1 cellular context compared by ENCODE assay signal in genomic region chr18:58407649-58408407, GRCh38.
TF ChIP-seq lines count a peak whose summit lies in the region.

No MANE protein-coding gene starts in this region.

TF ChIP-seq in HepG2, 621 proteins besides CTCF, POLR2A, EP300 and RAD21 (continued from another document and continues in another):
- TF ChIP-seq, protein P1, sequence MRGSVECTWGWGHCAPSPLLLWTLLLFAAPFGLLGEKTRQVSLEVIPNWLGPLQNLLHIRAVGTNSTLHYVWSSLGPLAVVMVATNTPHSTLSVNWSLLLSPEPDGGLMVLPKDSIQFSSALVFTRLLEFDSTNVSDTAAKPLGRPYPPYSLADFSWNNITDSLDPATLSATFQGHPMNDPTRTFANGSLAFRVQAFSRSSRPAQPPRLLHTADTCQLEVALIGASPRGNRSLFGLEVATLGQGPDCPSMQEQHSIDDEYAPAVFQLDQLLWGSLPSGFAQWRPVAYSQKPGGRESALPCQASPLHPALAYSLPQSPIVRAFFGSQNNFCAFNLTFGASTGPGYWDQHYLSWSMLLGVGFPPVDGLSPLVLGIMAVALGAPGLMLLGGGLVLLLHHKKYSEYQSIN (CRISPR knock-in tag; IDR thresholded peaks at IDR 0.05; ENCODE audit: borderline replicate concordance): 0 out of 2 replicates have a peak, but pooled peaks have one; percentile 37
- TF ChIP-seq, protein P2, sequence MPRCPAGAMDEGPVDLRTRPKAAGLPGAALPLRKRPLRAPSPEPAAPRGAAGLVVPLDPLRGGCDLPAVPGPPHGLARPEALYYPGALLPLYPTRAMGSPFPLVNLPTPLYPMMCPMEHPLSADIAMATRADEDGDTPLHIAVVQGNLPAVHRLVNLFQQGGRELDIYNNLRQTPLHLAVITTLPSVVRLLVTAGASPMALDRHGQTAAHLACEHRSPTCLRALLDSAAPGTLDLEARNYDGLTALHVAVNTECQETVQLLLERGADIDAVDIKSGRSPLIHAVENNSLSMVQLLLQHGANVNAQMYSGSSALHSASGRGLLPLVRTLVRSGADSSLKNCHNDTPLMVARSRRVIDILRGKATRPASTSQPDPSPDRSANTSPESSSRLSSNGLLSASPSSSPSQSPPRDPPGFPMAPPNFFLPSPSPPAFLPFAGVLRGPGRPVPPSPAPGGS (CRISPR knock-in tag; IDR thresholded peaks at IDR 0.05): no peak; the same call in 1 of the 2 replicates
- TF ChIP-seq ARID3A (IDR thresholded peaks at IDR 0.05; ENCODE audit: low read depth, low read length) (peak; percentile 97), TBX3 (IDR thresholded peaks at IDR 0.05; ENCODE audit: borderline replicate concordance) (peak; percentile 95), ZMAT3 (CRISPR knock-in tag; conservative IDR thresholded peaks at IDR 0.05) (peak; percentile 70), JUNB (CRISPR knock-in tag; IDR thresholded peaks at IDR 0.05; ENCODE audit: borderline replicate concordance) (peak; percentile 68; the same call in 1 of the 2 replicates), ZNF788 (CRISPR knock-in tag; IDR thresholded peaks at IDR 0.05; ENCODE audit: borderline replicate concordance) (peak; percentile 65), PHF20 (CRISPR knock-in tag; IDR thresholded peaks at IDR 0.05) (no peak), NR2F1 (CRISPR knock-in tag; IDR thresholded peaks at IDR 0.05) (peak; percentile 89 to 97), ZFP1 (CRISPR knock-in tag; IDR thresholded peaks at IDR 0.05) (0 out of 2 replicates have a peak, but pooled peaks have one; percentile 53), MTA1 (CRISPR knock-in tag; IDR thresholded peaks at IDR 0.05; ENCODE audit: borderline replicate concordance) (peak; percentile 82; the same call in 1 of the 2 replicates), MAFK (conservative IDR thresholded peaks at IDR 0.05 in 1 of 2, IDR thresholded peaks at IDR 0.05 in 1 of 2; ENCODE audit: low read length in 2 of 2) (peak in 1 of 2 experiments; percentile 17; a peak in 1 of 4 replicates), ZMAT5 (CRISPR knock-in tag; IDR thresholded peaks at IDR 0.05; ENCODE audit: borderline replicate concordance, low read depth) (0 out of 2 replicates have a peak, but pooled peaks have one; percentile 23), ARNTL (CRISPR knock-in tag; IDR thresholded peaks at IDR 0.05) (peak; percentile 97), SPEN (CRISPR knock-in tag; IDR thresholded peaks at IDR 0.05; ENCODE audit: low read depth) (peak; percentile 55; the same call in 1 of the 2 replicates), SP4 (CRISPR knock-in tag; IDR thresholded peaks at IDR 0.05) (no peak), YEATS2 (CRISPR knock-in tag; IDR thresholded peaks at IDR 0.05; ENCODE audit: borderline replicate concordance) (no peak), NFKB2 (CRISPR knock-in tag; IDR thresholded peaks at IDR 0.05; ENCODE audit: borderline replicate concordance) (0 out of 2 replicates have a peak, but pooled peaks have one; percentile 40), RFXAP (CRISPR knock-in tag; IDR thresholded peaks at IDR 0.05; ENCODE audit: borderline replicate concordance) (peak; percentile 74; the same call in 1 of the 2 replicates), DMAP1 (CRISPR knock-in tag; IDR thresholded peaks at IDR 0.05) (peak; percentile 53), TFAP4 (IDR thresholded peaks at IDR 0.05; ENCODE audit: borderline replicate concordance, low read depth) (peak; percentile 82; the same call in 1 of the 2 replicates), MZF1 (CRISPR knock-in tag; IDR thresholded peaks at IDR 0.05; ENCODE audit: borderline replicate concordance) (0 out of 2 replicates have a peak, but pooled peaks have one; percentile 52), RCOR2 (CRISPR knock-in tag; IDR thresholded peaks at IDR 0.05) (peak; percentile 73; the same call in 1 of the 2 replicates), FOXJ3 (CRISPR knock-in tag; IDR thresholded peaks at IDR 0.05; ENCODE audit: borderline replicate concordance) (peak; percentile 96), ZNF839 (CRISPR knock-in tag; IDR thresholded peaks at IDR 0.05; ENCODE audit: borderline replicate concordance) (no peak; the same call in 1 of the 2 replicates), PHF5A (CRISPR knock-in tag; IDR thresholded peaks at IDR 0.05; ENCODE audit: low read depth, unreplicated experiment) (peak; percentile 32), ZBTB20 (CRISPR knock-in tag; IDR thresholded peaks at IDR 0.05; ENCODE audit: borderline replicate concordance, low read depth) (peak; percentile 96; the same call in 1 of the 2 replicates), KLF16 (CRISPR knock-in tag; IDR thresholded peaks at IDR 0.05) (peak in 1 of 2 experiments; percentile 75; a peak in 2 of 4 replicates), SALL2 (CRISPR knock-in tag; IDR thresholded peaks at IDR 0.05) (0 out of 2 replicates have a peak, but pooled peaks have one; percentile 35), E2F2 (CRISPR knock-in tag; IDR thresholded peaks at IDR 0.05; ENCODE audit: borderline replicate concordance) (0 out of 2 replicates have a peak, but pooled peaks have one; percentile 45), SCMH1 (CRISPR knock-in tag; IDR thresholded peaks at IDR 0.05; ENCODE audit: borderline replicate concordance) (no peak), ONECUT2 (CRISPR knock-in tag; IDR thresholded peaks at IDR 0.05) (peak; percentile 98), NCOA2 (CRISPR knock-in tag; IDR thresholded peaks at IDR 0.05) (peak; percentile 99), ZSCAN21 (CRISPR knock-in tag; IDR thresholded peaks at IDR 0.05; ENCODE audit: borderline replicate concordance) (peak; percentile 53; the same call in 1 of the 2 replicates), DNMT3B (CRISPR knock-in tag; conservative IDR thresholded peaks at IDR 0.05) (0 out of 2 replicates have a peak, but pooled peaks have one; percentile 38), RFX5 (IDR thresholded peaks at IDR 0.05; ENCODE audit: low read depth, low read length) (no peak; the same call in 1 of the 2 replicates), MXI1 (IDR thresholded peaks at IDR 0.05; ENCODE audit: borderline replicate concordance, low read depth, low read length) (peak; percentile 62; the same call in 1 of the 3 replicates), HOXA7 (CRISPR knock-in tag; IDR thresholded peaks at IDR 0.05) (peak; percentile 45; the same call in 1 of the 2 replicates), HOXA5 (CRISPR knock-in tag; IDR thresholded peaks at IDR 0.05) (peak; percentile 53; the same call in 1 of the 2 replicates), ZNF83 (CRISPR knock-in tag; IDR thresholded peaks at IDR 0.05; ENCODE audit: borderline replicate concordance) (0 out of 2 replicates have a peak, but pooled peaks have one; percentile 34), DPF2 (CRISPR knock-in tag; IDR thresholded peaks at IDR 0.05; ENCODE audit: borderline replicate concordance, low read depth) (peak; percentile 86; the same call in 1 of the 2 replicates), ZNF546 (CRISPR knock-in tag; conservative IDR thresholded peaks at IDR 0.05) (no peak), SMC3 (IDR thresholded peaks at IDR 0.05; ENCODE audit: low read length) (peak; percentile 57), HOXA3 (CRISPR knock-in tag; IDR thresholded peaks at IDR 0.05) (peak; percentile 90), ZNF431 (CRISPR knock-in tag; IDR thresholded peaks at IDR 0.05; ENCODE audit: borderline replicate concordance, low read depth) (peak; percentile 70), ARID5B (CRISPR knock-in tag; IDR thresholded peaks at IDR 0.05) (peak; percentile 88), TGIF2 (CRISPR knock-in tag; IDR thresholded peaks at IDR 0.05) (peak; percentile 69), ZNF224 (CRISPR knock-in tag; IDR thresholded peaks at IDR 0.05) (peak; percentile 50; the same call in 1 of the 2 replicates), MED13 (CRISPR knock-in tag; IDR thresholded peaks at IDR 0.05) (peak; percentile 100), CHD4 (IDR thresholded peaks at IDR 0.05; ENCODE audit: borderline replicate concordance, low read length) (peak; percentile 62; the same call in 1 of the 2 replicates)
- TF ChIP-seq, protein P3, sequence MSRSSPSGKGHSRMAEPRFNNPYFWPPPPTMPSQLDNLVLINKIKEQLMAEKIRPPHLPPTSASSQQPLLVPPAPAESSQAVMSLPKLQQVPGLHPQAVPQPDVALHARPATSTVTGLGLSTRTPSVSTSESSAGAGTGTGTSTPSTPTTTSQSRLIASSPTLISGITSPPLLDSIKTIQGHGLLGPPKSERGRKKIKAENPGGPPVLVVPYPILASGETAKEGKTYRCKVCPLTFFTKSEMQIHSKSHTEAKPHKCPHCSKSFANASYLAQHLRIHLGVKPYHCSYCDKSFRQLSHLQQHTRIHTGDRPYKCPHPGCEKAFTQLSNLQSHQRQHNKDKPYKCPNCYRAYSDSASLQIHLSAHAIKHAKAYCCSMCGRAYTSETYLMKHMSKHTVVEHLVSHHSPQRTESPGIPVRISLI (CRISPR knock-in tag; IDR thresholded peaks at IDR 0.05; ENCODE audit: borderline replicate concordance): peak; percentile 72; the same call in 1 of the 2 replicates
- TF ChIP-seq, protein P4, sequence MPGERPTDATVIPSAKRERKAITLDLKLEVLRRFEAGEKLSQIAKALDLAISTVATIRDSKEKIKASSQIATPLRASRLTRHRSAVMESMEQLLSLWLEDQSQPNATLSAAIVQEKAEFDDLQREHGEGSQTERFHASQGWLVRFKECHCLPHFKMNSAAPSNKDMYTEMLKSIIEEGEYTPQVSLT (CRISPR knock-in tag; IDR thresholded peaks at IDR 0.05; ENCODE audit: borderline replicate concordance, low read depth): no peak
- TF ChIP-seq, protein P5, sequence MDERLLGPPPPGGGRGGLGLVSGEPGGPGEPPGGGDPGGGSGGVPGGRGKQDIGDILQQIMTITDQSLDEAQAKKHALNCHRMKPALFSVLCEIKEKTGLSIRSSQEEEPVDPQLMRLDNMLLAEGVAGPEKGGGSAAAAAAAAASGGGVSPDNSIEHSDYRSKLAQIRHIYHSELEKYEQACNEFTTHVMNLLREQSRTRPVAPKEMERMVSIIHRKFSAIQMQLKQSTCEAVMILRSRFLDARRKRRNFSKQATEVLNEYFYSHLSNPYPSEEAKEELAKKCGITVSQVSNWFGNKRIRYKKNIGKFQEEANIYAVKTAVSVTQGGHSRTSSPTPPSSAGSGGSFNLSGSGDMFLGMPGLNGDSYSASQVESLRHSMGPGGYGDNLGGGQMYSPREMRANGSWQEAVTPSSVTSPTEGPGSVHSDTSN (CRISPR knock-in tag; IDR thresholded peaks at IDR 0.05): peak; percentile 70
- TF ChIP-seq, protein P6, sequence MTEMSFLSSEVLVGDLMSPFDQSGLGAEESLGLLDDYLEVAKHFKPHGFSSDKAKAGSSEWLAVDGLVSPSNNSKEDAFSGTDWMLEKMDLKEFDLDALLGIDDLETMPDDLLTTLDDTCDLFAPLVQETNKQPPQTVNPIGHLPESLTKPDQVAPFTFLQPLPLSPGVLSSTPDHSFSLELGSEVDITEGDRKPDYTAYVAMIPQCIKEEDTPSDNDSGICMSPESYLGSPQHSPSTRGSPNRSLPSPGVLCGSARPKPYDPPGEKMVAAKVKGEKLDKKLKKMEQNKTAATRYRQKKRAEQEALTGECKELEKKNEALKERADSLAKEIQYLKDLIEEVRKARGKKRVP (CRISPR knock-in tag; IDR thresholded peaks at IDR 0.05): peak in 1 of 2 experiments; percentile 90; a peak in 2 of 4 replicates
